In the genomic region with DNA sequence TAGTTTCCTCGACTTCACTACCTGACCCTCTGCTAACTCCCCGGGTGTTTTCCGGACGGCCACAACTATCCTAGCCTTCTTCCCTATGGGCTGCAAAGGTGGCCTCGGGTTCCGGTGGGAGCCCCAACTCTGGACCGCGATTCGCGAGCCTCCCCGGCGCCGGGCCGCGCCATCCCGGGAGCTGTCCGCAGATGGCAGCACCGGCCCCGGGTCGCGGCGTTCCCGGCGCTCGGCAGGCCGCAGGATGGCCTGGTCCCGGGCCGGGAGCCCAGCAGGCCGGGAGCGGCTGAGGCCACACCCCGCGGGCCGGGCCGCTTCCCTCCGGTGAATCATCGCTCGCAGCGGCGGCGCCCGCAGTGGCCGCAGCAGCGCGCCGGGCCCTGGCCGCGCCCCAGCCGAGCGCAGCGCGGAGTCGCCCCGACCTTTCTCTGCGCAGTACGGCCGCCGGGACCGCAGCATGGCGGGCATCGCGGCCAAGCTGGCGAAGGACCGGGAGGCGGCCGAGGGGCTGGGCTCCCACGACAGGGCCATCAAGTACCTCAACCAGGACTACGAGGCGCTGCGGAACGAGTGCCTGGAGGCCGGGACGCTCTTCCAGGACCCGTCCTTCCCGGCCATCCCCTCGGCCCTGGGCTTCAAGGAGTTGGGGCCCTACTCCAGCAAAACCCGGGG, we compare ENCODE assay signal across 8 cellular contexts. TPM values are rescaled to one million over a fixed set of nuclear protein-coding genes. Genes with fewer than 3 reads are reported as not detected.
A peak's percentile ranks its signal among the peaks of the same experiment; 100 is the strongest.
DNase-seq lines count a peak whose midpoint lies in the region; ATAC-seq and TF ChIP-seq lines count a peak whose summit lies in the region.

Gene CAPN2, plus strand, starts transcription at position 356 of the 672 bp plus-strand sequence. Its CDS starts 102 bp downstream, at position 458.

- no peaks in the 10 kb centered on the region for H3K9me2 ChIP-seq in OCI-LY7 (ENCODE audit: insufficient read depth, low read length)

- peak within 1 kb of the TSS; percentile 87 for H3K4me3 ChIP-seq in rectal smooth muscle tissue (ENCODE audit: low read length)
- H3K4me3 ChIP-seq in OCI-LY7 (ENCODE audit: low read depth, low read length, poor library complexity, severe bottlenecking): no peak within 1 kb of the TSS

- peaks cover 12% of the 10 kb centered on the region for H3K36me3 Mint-ChIP-seq in brain

- peak within 1 kb of the TSS; percentile 93 for H3K27ac ChIP-seq in rectal smooth muscle tissue (ENCODE audit: low read depth, low read length)
- H3K27ac ChIP-seq in OCI-LY7 (ENCODE audit: low read depth, low read length, poor library complexity, severe bottlenecking): no peak within 1 kb of the TSS

- H4K20me1 ChIP-seq in OCI-LY7 (ENCODE audit: insufficient read depth, low read length): no peaks in the 10 kb centered on the region

- H3K9me3 ChIP-seq in OCI-LY7 (ENCODE audit: low read length): no peaks in the 10 kb centered on the region

- peak within 1 kb of the TSS; percentile 93 to 97 (median 94) for H3K4me3 Mint-ChIP-seq in brain

- H3K9me3 Mint-ChIP-seq in brain: no peaks in the 10 kb centered on the region

- no peak within 1 kb of the TSS for H3K4me2 ChIP-seq in OCI-LY7 (ENCODE audit: low read length)

- POLR2A ChIA-PET in OCI-LY7 (lab: Charles Lee): interaction anchor here (0.5 kb wide), 1 partner anchor 29 kb away, joined by 3 read pairs; no protein-coding TSS in a partner anchor

- H3K4me1 ChIP-seq in rectal smooth muscle tissue (ENCODE audit: control insufficient read depth, insufficient read depth, low read length): peaks cover 14% of the 10 kb centered on the region
- no peaks in the 10 kb centered on the region for H3K4me1 ChIP-seq in OCI-LY7 (ENCODE audit: insufficient read depth, low read length, poor library complexity, severe bottlenecking)

- H3K36me3 ChIP-seq in rectal smooth muscle tissue (ENCODE audit: control insufficient read depth, insufficient read depth, low read length) (no peaks in the 10 kb centered on the region), OCI-LY7 (ENCODE audit: insufficient read depth, low read length) (no peaks in the 10 kb centered on the region)

- H3K4me1 Mint-ChIP-seq in brain: peaks cover 71% of the 10 kb centered on the region

- no peaks in the 10 kb centered on the region for H3K79me2 ChIP-seq in OCI-LY7 (ENCODE audit: insufficient read depth, low read depth, low read length)

- peak; percentile 72 to 74 for TF ChIP-seq CTCF in brain (conservative IDR thresholded peaks at IDR 0.05)
- TF ChIP-seq CTCF in OCI-LY7 (conservative IDR thresholded peaks at IDR 0.05; ENCODE audit: low read length): no peak

- ATAC-seq in GM21786 (IDR thresholded peaks at IDR 0.05; ENCODE audit: unreplicated experiment): peak; percentile 43

- CTCF ChIA-PET in OCI-LY7 (lab: Charles Lee; ENCODE audit: unreplicated experiment): no interaction called here

- H3K27ac Mint-ChIP-seq in brain: peak within 1 kb of the TSS; percentile 69 to 97 (median 95)

- no TSS peak for BruUV-seq in OCI-LY7 (replicated peaks; lab: Mats Ljungman, UMichigan)

- DNase-seq in GM04504 (ENCODE audit: low read depth): peak; percentile 80
- peak; percentile 23 to 40 for DNase-seq in Kasumi-1 (lab: John Stamatoyannopoulos, UW)
- DNase-seq in T-helper 22 cell (ENCODE audit: low read depth): peak; percentile 50
- peak in 46 of 51 donors; percentile 24 to 86 (median 68) for DNase-seq in hypothalamus (lab: John Stamatoyannopoulos, UW)
- DNase-seq in OCI-LY7 (ENCODE audit: low spot score): no peak

- H3K9ac ChIP-seq in rectal smooth muscle tissue (ENCODE audit: low read length): peak within 1 kb of the TSS; percentile 85

- intact Hi-C loops in OCI-LY7 (cut with micrococcal nuclease; ENCODE audit: unreplicated experiment): no loop called here

- no peaks in the 10 kb centered on the region for H3K27me3 ChIP-seq in rectal smooth muscle tissue (ENCODE audit: control insufficient read depth, insufficient read depth, low read length)

- no peak within 1 kb of the TSS for H2AFZ ChIP-seq in OCI-LY7 (ENCODE audit: low read length)

- H3K27me3 Mint-ChIP-seq in brain: peaks cover 12% of the 10 kb centered on the region

RNA-seq across cellular contexts. Expression of gene CAPN2, which starts in this region (rescaled TPM):
- 69.0 TPM for polyA plus RNA-seq in brain (ENCODE audit: insufficient read depth, low read depth, low replicate concordance)
- not detected in 2 replicates for total RNA-seq in OCI-LY7 (2014; rRNA removed; shearing (Covaris generic))
- total RNA-seq in OCI-LY7 (2022): 0.52 TPM in 1 of 2 replicates, not detected in the other
